In genomic region chr2:102044967-102045489, GRCh38 we compare ENCODE assay signal across 28 cellular contexts. TPM values are rescaled to one million over a fixed set of nuclear protein-coding genes. Genes with fewer than 3 reads are reported as not detected.
"Had no signal": no experiment of that assay in that cellular context is flagged by ENCODE, and none has a peak within 500 bp of the region (broad histone marks: within the 10 kb centered on the region; RNA-seq: fewer than 3 reads in every experiment).

No MANE protein-coding gene starts in this region.

- H3K27ac ChIP-seq: SK-N-MC, VCaP had no signal

- H3K36me3 Mint-ChIP-seq: activated naive CD4-positive, alpha-beta T cell treated with anti-CD3 and anti-CD28 coated beads, Interleukin-2, amount 50 U/mL, for 24 hours; T-cell had no signal

- H3K4me3 ChIP-seq: breast epithelium, SK-N-MC had no signal

- ATAC-seq: Panc1, Right ventricle myocardium inferior, T-cell had no signal

- DNase-seq: activated CD4-positive, alpha-beta memory T cell treated with anti-CD3 and anti-CD28 coated beads, Interleukin-2, amount 10 ng/mL, durations not matched to agents 7 days and 5 days; activated CD4-positive, alpha-beta T cell treated with anti-CD3 and anti-CD28 coated beads, Interleukin-2, amount 50 U/mL, for 1 hour; activated CD4-positive, CD25-positive, alpha-beta regulatory T cell; activated effector memory CD4-positive, alpha-beta T cell treated with Interleukin-2 at 50 U/mL for 16 hours; activated naive CD4-positive, alpha-beta T cell; activated T-cell treated with anti-CD3 and anti-CD28 coated beads for 4 hours; aorta; caudate nucleus; KG1; NCI-H1092; NCI-H1417; NCI-H1930; NCI-H2171; NCI-H2227 treated with DMSO at 0.1 percent for 48 hours; NCI-H446 treated with DMSO at 0.1 percent for 48 hours; NCI-H526; NCI-H82; RPMI8226; T-cell; T1000 had no signal

- H3K9me3 ChIP-seq: breast epithelium had no signal

- H3K27me3 ChIP-seq: breast epithelium had no signal

- H3K9me3 Mint-ChIP-seq: activated naive CD4-positive, alpha-beta T cell treated with anti-CD3 and anti-CD28 coated beads, Interleukin-2, amount 50 U/mL, for 24 hours; T-cell had no signal

- H3K4me3 Mint-ChIP-seq: activated CD4-positive, alpha-beta memory T cell treated with anti-CD3 and anti-CD28 coated beads, Interleukin-2, amount 10 ng/mL, durations not matched to agents 7 days and 5 days; activated naive CD4-positive, alpha-beta T cell treated with anti-CD3 and anti-CD28 coated beads, Interleukin-2, amount 50 U/mL, for 24 hours; T-cell had no signal

- H3K36me3 ChIP-seq: breast epithelium had no signal

- H3K27ac Mint-ChIP-seq: activated CD4-positive, alpha-beta memory T cell treated with anti-CD3 and anti-CD28 coated beads, Interleukin-2, amount 10 ng/mL, durations not matched to agents 7 days and 5 days; activated naive CD4-positive, alpha-beta T cell treated with anti-CD3 and anti-CD28 coated beads, Interleukin-2, amount 50 U/mL, for 24 hours; T-cell had no signal

RNA-seq across cellular contexts. Expression of gene IL1R2, which starts 53.3 kb away (rescaled TPM):
- total RNA-seq: MCF 10A, OCI-LY7 had no signal
